20 cellular contexts compared by ENCODE assay signal in genomic region chr21:40471103-40471502, GRCh38.
DNase-seq lines count a peak whose midpoint lies in the region; ATAC-seq, FAIRE-seq and TF ChIP-seq lines count a peak whose summit lies in the region.
"Had no signal": no experiment of that assay in that cellular context is flagged by ENCODE, and none has a peak within 500 bp of the region (broad histone marks: within the 10 kb centered on the region; RNA-seq: fewer than 3 reads in every experiment).

No MANE protein-coding gene starts in this region.

- in situ Hi-C loops in HepG2 (cut with HindIII; ENCODE audit: extremely low pct_ligation_motif_present, low pct_unique_long_range_greater_than_20kb) = loop anchor here (25.0 kb wide), 1 partner anchor 591 kb away; no protein-coding TSS in a partner anchor

- no peak overlapping the region for H2BK120ac ChIP-seq in neuronal stem cell (ENCODE audit: low read depth, low read length)

- no peak for TF ChIP-seq RAD21 in HepG2 (CRISPR knock-in tag; IDR thresholded peaks at IDR 0.05)

- intact Hi-C loops in right lobe of liver (cut with DNase I) (no loop called here), HepG2 (cut with micrococcal nuclease; ENCODE audit: unreplicated experiment) (no loop called here)

- TF ChIP-seq EP300 in HepG2 (IDR thresholded peaks at IDR 0.05; ENCODE audit: low read depth in 2 of 2, low read length in 2 of 2) (no peak), HepG2 (CRISPR knock-in tag; IDR thresholded peaks at IDR 0.05; ENCODE audit: borderline replicate concordance) (no peak)

- no peak overlapping the region for H3K14ac ChIP-seq in neuronal stem cell (ENCODE audit: low read length)

- TF ChIP-seq POLR2A in right lobe of liver (IDR thresholded peaks at IDR 0.05) = no peak
- TF ChIP-seq POLR2A in HepG2 (IDR thresholded peaks at IDR 0.05; ENCODE audit: insufficient read depth in 1 of 2, low read depth in 2 of 2, low read length in 2 of 2) = no peak

- H2BK15ac ChIP-seq in neuronal stem cell (ENCODE audit: low read length) = no peak overlapping the region

- H2BK5ac ChIP-seq in neuronal stem cell (ENCODE audit: low read length) = no peak overlapping the region

- H4K91ac ChIP-seq in neuronal stem cell (ENCODE audit: low read depth, low read length, poor library complexity) = no peak overlapping the region

- no peaks in the 10 kb centered on the region for H3K4me1 ChIP-seq in right lobe of liver
- H3K4me1 ChIP-seq in HepG2 (ENCODE audit: insufficient read depth, low read length) = no peaks in the 10 kb centered on the region
- H3K4me1 ChIP-seq in neuronal stem cell (ENCODE audit: control insufficient read depth in 2 of 2, insufficient read depth in 1 of 2, low read depth in 1 of 2, low read length in 2 of 2) = no peaks in the 10 kb centered on the region
- H3K4me1 ChIP-seq: Caco-2, Peyer's patch had no signal

- ATAC-seq in right lobe of liver (peak in 3 of 4 donors; percentile 43 to 64 (median 51)), HepG2 (no peak), GM19463 (IDR thresholded peaks at IDR 0.05; ENCODE audit: unreplicated experiment) (no peak)

- H3K18ac ChIP-seq in neuronal stem cell (ENCODE audit: low read length) = no peak overlapping the region

- H3K79me1 ChIP-seq in neuronal stem cell (ENCODE audit: low read depth, low read length) = no peaks in the 10 kb centered on the region

- no peaks in the 10 kb centered on the region for H3K79me2 ChIP-seq in HepG2 (ENCODE audit: insufficient read depth, low read length)

- H4K20me1 ChIP-seq in HepG2 (ENCODE audit: insufficient read depth, low read length) = no peaks in the 10 kb centered on the region

- no peak overlapping the region for H3K9ac ChIP-seq in HepG2 (ENCODE audit: insufficient read depth, low read depth, low read length)
- no peak overlapping the region for H3K9ac ChIP-seq in neuronal stem cell (ENCODE audit: low read depth, low read length, poor library complexity)

- no peak for DNase-seq in right lobe of liver
- DNase-seq in HepG2 (ENCODE audit: low spot score) = no peak
- peak; percentile 10 for DNase-seq in NOMO-1 treated with dmso at 0.1 percent for 144 hours (lab: John Stamatoyannopoulos, UW; ENCODE audit: unreplicated experiment)
- DNase-seq in epithelial cell of esophagus (ENCODE audit: low read depth) = peak; percentile 9
- no peak for DNase-seq in neuronal stem cell (ENCODE audit: low spot score)
- no peak for DNase-seq in caudate nucleus (lab: John Stamatoyannopoulos, UW)
- DNase-seq in T-helper 9 cell = no peak
- DNase-seq: 8988T, Caco-2, DMS53, HFFc6, Karpas-422, NCI-H1048, NCI-H2107, NCI-H69, Peyer's patch, SHP77 treated with DMSO at 0.1 percent for 48 hours had no signal

- 26% methylated on average over 2 of the region's 2 CpGs for WGBS in right lobe of liver (ENCODE audit: insufficient coverage, low coverage, low lambda C conversion rate, missing lambda C conversion rate)
- 18% methylated on average over 2 of the region's 2 CpGs for WGBS in HepG2 (ENCODE audit: low lambda C conversion rate)
- WGBS in neuronal stem cell (ENCODE audit: extremely low coverage in 2 of 2, insufficient read length in 2 of 2, insufficient replicate concordance in 1 of 2), 2 donors = no CpG with 5 or more reads among the region's 2 CpGs

- H3K4ac ChIP-seq in neuronal stem cell (ENCODE audit: low read length) = no peak overlapping the region

- no peak overlapping the region for H2AK5ac ChIP-seq in neuronal stem cell (ENCODE audit: low read depth, low read length)

- H3K4me3 ChIP-seq in right lobe of liver (no peak overlapping the region), HepG2 (replicated peaks in 1 of 3; ENCODE audit: insufficient read depth in 1 of 3, low read depth in 2 of 3, low read length in 3 of 3) (no peak overlapping the region), epithelial cell of esophagus (ENCODE audit: low read length) (no peak overlapping the region), neuronal stem cell (ENCODE audit: low read length in 2 of 2) (no peak overlapping the region)
- H3K4me3 ChIP-seq: Peyer's patch had no signal

- POLR2A ChIA-PET in HepG2 (lab: Yijun Ruan, JAX) = interaction anchor here (0.6 kb wide), 1 partner anchor 38 kb away, joined by 3 read pairs; no protein-coding TSS in a partner anchor

- H3K4me2 ChIP-seq in HepG2 (ENCODE audit: low read depth, low read length) (no peak overlapping the region), neuronal stem cell (ENCODE audit: insufficient read depth, low read length, poor library complexity, severe bottlenecking) (no peak overlapping the region)

- H3K27me3 ChIP-seq in right lobe of liver (no peaks in the 10 kb centered on the region), HepG2 (ENCODE audit: control insufficient read depth in 1 of 2, insufficient read depth in 2 of 2, low read length in 2 of 2) (no peaks in the 10 kb centered on the region), neuronal stem cell (ENCODE audit: control insufficient read depth in 3 of 3, insufficient read depth in 3 of 3, low read depth in 1 of 3, low read length in 3 of 3) (no peaks in the 10 kb centered on the region)
- H3K27me3 ChIP-seq: Peyer's patch had no signal

- no TSS peak for BruUV-seq in HepG2 (replicated peaks; lab: Mats Ljungman, UMichigan)

- no peak overlapping the region for H4K8ac ChIP-seq in neuronal stem cell (ENCODE audit: low read depth, low read length)

- no peak for TF ChIP-seq CTCF in right lobe of liver (IDR thresholded peaks at IDR 0.05)
- TF ChIP-seq CTCF in HepG2 (CRISPR knock-in tag; IDR thresholded peaks at IDR 0.05) = no peak
- no peak for TF ChIP-seq CTCF in epithelial cell of esophagus (IDR thresholded peaks at IDR 0.05; ENCODE audit: insufficient read depth, low read depth, low read length, missing control alignments)

- no peak for FAIRE-seq in HepG2 (lab: Jason Lieb, UNC)
- FAIRE-seq: G401.6, H1 had no signal

- no peak overlapping the region for H3K23ac ChIP-seq in neuronal stem cell (ENCODE audit: low read depth, low read length, poor library complexity)

- no peak overlapping the region for H2BK12ac ChIP-seq in neuronal stem cell (ENCODE audit: low read length)

- H2AFZ ChIP-seq in HepG2 (ENCODE audit: low read length) = no peak overlapping the region
- no peak overlapping the region for H2AFZ ChIP-seq in neuronal stem cell (ENCODE audit: low read length)

- H3K9me3 ChIP-seq in right lobe of liver (no peaks in the 10 kb centered on the region), HepG2 (ENCODE audit: low read length) (peaks cover 58% of the 10 kb centered on the region), neuronal stem cell (replicated peaks in 1 of 2; ENCODE audit: control insufficient read depth in 2 of 2, insufficient read depth in 1 of 2, low read depth in 1 of 2, low read length in 2 of 2) (no peaks in the 10 kb centered on the region)
- H3K9me3 ChIP-seq: Caco-2, Peyer's patch had no signal

- H3K36me3 ChIP-seq in right lobe of liver (no peaks in the 10 kb centered on the region), HepG2 (replicated peaks in 1 of 2; ENCODE audit: control insufficient read depth in 1 of 2, insufficient read depth in 2 of 2, low read length in 2 of 2) (no peaks in the 10 kb centered on the region), neuronal stem cell (replicated peaks in 1 of 2; ENCODE audit: control insufficient read depth in 2 of 2, insufficient read depth in 2 of 2, low read length in 2 of 2) (no peaks in the 10 kb centered on the region)
- H3K36me3 ChIP-seq: Peyer's patch had no signal

- CTCF ChIA-PET in HepG2 (lab: Yijun Ruan, JAX; ENCODE audit: low intra/inter-chr PET ratio, low total read pairs) = no interaction called here

- H3K27ac ChIP-seq in right lobe of liver (no peak overlapping the region), HepG2 (ENCODE audit: extremely low read length, insufficient read depth, low read length) (no peak overlapping the region), neuronal stem cell (replicated peaks; ENCODE audit: low read length) (no peak overlapping the region), caudate nucleus (ENCODE audit: low read depth, low read length) (no peak overlapping the region)
- H3K27ac ChIP-seq: Peyer's patch had no signal

TF ChIP-seq in HepG2, 621 proteins besides CTCF, POLR2A, EP300 and RAD21 (continues in another document):
- TF ChIP-seq, protein P1, sequence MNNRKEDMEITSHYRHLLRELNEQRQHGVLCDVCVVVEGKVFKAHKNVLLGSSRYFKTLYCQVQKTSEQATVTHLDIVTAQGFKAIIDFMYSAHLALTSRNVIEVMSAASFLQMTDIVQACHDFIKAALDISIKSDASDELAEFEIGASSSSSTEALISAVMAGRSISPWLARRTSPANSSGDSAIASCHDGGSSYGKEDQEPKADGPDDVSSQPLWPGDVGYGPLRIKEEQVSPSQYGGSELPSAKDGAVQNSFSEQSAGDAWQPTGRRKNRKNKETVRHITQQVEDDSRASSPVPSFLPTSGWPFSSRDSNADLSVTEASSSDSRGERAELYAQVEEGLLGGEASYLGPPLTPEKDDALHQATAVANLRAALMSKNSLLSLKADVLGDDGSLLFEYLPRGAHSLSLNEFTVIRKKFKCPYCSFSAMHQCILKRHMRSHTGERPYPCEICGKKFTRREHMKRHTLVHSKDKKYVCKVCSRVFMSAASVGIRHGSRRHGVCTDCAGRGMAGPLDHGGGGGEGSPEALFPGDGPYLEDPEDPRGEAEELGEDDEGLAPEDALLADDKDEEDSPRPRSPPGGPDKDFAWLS (CRISPR knock-in tag; IDR thresholded peaks at IDR 0.05; ENCODE audit: borderline replicate concordance) = no peak
- TF ChIP-seq SMARCC2 (IDR thresholded peaks at IDR 0.05) (no peak), FOXK1 (CRISPR knock-in tag; IDR thresholded peaks at IDR 0.05; ENCODE audit: borderline replicate concordance, low read depth) (no peak), BRCA1 (CRISPR knock-in tag; IDR thresholded peaks at IDR 0.05) (no peak), ZNF225 (CRISPR knock-in tag; IDR thresholded peaks at IDR 0.05) (no peak), TAF1 (CRISPR knock-in tag; IDR thresholded peaks at IDR 0.05) (no peak), HNF1B (CRISPR knock-in tag; IDR thresholded peaks at IDR 0.05) (no peak), ZNF335 (CRISPR knock-in tag; IDR thresholded peaks at IDR 0.05) (no peak)

Comparison
In these comparisons a context has a peak if more than half of its experiments do, and no peak if none do; other contexts are left out.
1. ATAC-seq: peak in right lobe of liver (3 of 4); none in HepG2 (single experiment) and GM19463 (single experiment).
2. DNase-seq: peak in NOMO-1 treated with dmso at 0.1 percent for 144 hours (single experiment) and epithelial cell of esophagus (single experiment); none in right lobe of liver (0 of 3), HepG2 (single experiment), neuronal stem cell (single experiment), caudate nucleus (0 of 61) and T-helper 9 cell (single experiment).